Comparison of ENCODE assay signal across 17 cellular contexts in genomic region chr2:28250006-28250405, GRCh38.
DNase-seq lines count a peak whose midpoint lies in the region; ATAC-seq, FAIRE-seq and TF ChIP-seq lines count a peak whose summit lies in the region.
"Had no signal": no experiment of that assay in that cellular context is flagged by ENCODE, and none has a peak within 500 bp of the region (broad histone marks: within the 10 kb centered on the region; RNA-seq: fewer than 3 reads in every experiment).

No MANE protein-coding gene starts in this region.

- H3K4me2 ChIP-seq in astrocyte (ENCODE audit: low read length) = peak overlapping the region; percentile 9
- peak overlapping the region; percentile 17 for H3K4me2 ChIP-seq in keratinocyte (ENCODE audit: control insufficient read depth, extremely low read depth, insufficient read depth, low read depth, low read length)

- no peaks in the 10 kb centered on the region for H3K9me3 ChIP-seq in CD4-positive, CD25-positive, alpha-beta regulatory T cell (ENCODE audit: control insufficient read depth in 2 of 2, low read length in 2 of 2)
- H3K9me3 ChIP-seq in astrocyte (ENCODE audit: insufficient read depth, low read depth, low read length) (no peaks in the 10 kb centered on the region), keratinocyte (ENCODE audit: control insufficient read depth, low read depth, low read length) (no peaks in the 10 kb centered on the region)
- H3K9me3 ChIP-seq: heart left ventricle, right lobe of liver had no signal

- H3K4me3 Mint-ChIP-seq in CD4-positive, CD25-positive, alpha-beta regulatory T cell = no peak overlapping the region
- no peak overlapping the region for H3K4me3 Mint-ChIP-seq in astrocyte (ENCODE audit: unreplicated experiment)
- H3K4me3 Mint-ChIP-seq: mesothelial cell of epicardium had no signal

- H4K20me1 ChIP-seq in astrocyte (ENCODE audit: insufficient read depth, low read length) (no peaks in the 10 kb centered on the region), keratinocyte (ENCODE audit: control insufficient read depth, extremely low read depth, insufficient read depth, low read length) (no peaks in the 10 kb centered on the region)

- no peak overlapping the region for H2AFZ ChIP-seq in astrocyte (ENCODE audit: low read depth, low read length)
- no peak overlapping the region for H2AFZ ChIP-seq in keratinocyte (ENCODE audit: control insufficient read depth, low read length)

- ATAC-seq in CD4-positive, CD25-positive, alpha-beta regulatory T cell (ENCODE audit: low read depth in 2 of 2) = no peak
- no peak for ATAC-seq in HG03521 (IDR thresholded peaks at IDR 0.05; ENCODE audit: unreplicated experiment)
- no peak for ATAC-seq in GM19324 (IDR thresholded peaks at IDR 0.05; ENCODE audit: low FRiP score, unreplicated experiment)
- ATAC-seq: heart left ventricle, right lobe of liver had no signal

- H3K36me3 ChIP-seq in CD4-positive, CD25-positive, alpha-beta regulatory T cell (ENCODE audit: control insufficient read depth, insufficient read depth, low read length) = peaks cover 9% of the 10 kb centered on the region
- H3K36me3 ChIP-seq in astrocyte (ENCODE audit: insufficient read depth, low read length) (no peaks in the 10 kb centered on the region), keratinocyte (ENCODE audit: control insufficient read depth in 2 of 2, extremely low read depth in 1 of 2, insufficient read depth in 2 of 2, low read length in 2 of 2) (no peaks in the 10 kb centered on the region)
- H3K36me3 ChIP-seq: right lobe of liver had no signal

- FAIRE-seq in astrocyte (lab: Jason Lieb, UNC) (no peak), keratinocyte (lab: Jason Lieb, UNC) (peak; percentile 96)
- FAIRE-seq: TTC549 had no signal

- no peak for DNase-seq in CD4-positive, CD25-positive, alpha-beta regulatory T cell
- DNase-seq in HS-5 (ENCODE audit: low read depth) = peak; percentile 61
- peak; percentile 83 for DNase-seq in astrocyte (ENCODE audit: low read depth)
- peak; percentile 60 for DNase-seq in keratinocyte (ENCODE audit: low read depth, low spot score)
- no peak for DNase-seq in hippocampal formation (lab: John Stamatoyannopoulos, UW)
- DNase-seq in activated T-cell treated with anti-CD3 and anti-CD28 coated beads, Interleukin-2, amount 50 U/mL, for 48 hours = no peak
- DNase-seq: activated T-cell treated with anti-CD3 and anti-CD28 coated beads for 4 hours, cerebellar nuclear complex, DMS79, GOT3, heart left ventricle, NCI-H1048, right lobe of liver had no signal

- H3K27me3 ChIP-seq in CD4-positive, CD25-positive, alpha-beta regulatory T cell (ENCODE audit: control insufficient read depth, insufficient read depth, low read length) = no peaks in the 10 kb centered on the region
- H3K27me3 ChIP-seq in astrocyte (ENCODE audit: insufficient read depth, low read length) (no peaks in the 10 kb centered on the region), keratinocyte (ENCODE audit: control insufficient read depth, extremely low read depth, insufficient read depth, low read length) (no peaks in the 10 kb centered on the region)
- H3K27me3 ChIP-seq: heart left ventricle, right lobe of liver had no signal

- H3K27ac Mint-ChIP-seq in CD4-positive, CD25-positive, alpha-beta regulatory T cell = peak overlapping the region in 2 of 3 donors; percentile 34 to 52
- peak overlapping the region; percentile 50 for H3K27ac Mint-ChIP-seq in astrocyte (ENCODE audit: unreplicated experiment)
- H3K27ac Mint-ChIP-seq: mesothelial cell of epicardium had no signal

- TF ChIP-seq CTCF in astrocyte (IDR thresholded peaks at IDR 0.05; ENCODE audit: insufficient read depth, low read depth, low read length) = no peak
- TF ChIP-seq CTCF in keratinocyte (optimal IDR thresholded peaks at IDR 0.05 in 1 of 3, IDR thresholded peaks at IDR 0.05 in 1 of 3, conservative IDR thresholded peaks at IDR 0.05 in 1 of 3; ENCODE audit: extremely low read depth in 1 of 3, insufficient read depth in 2 of 3, low read length in 3 of 3) = peak in 1 of 3 experiments; percentile 33

- H3K9me1 ChIP-seq in keratinocyte (ENCODE audit: control insufficient read depth, extremely low read depth, insufficient read depth, low read length) = no peaks in the 10 kb centered on the region

- H3K79me2 ChIP-seq in astrocyte (ENCODE audit: insufficient read depth, low read length) = no peaks in the 10 kb centered on the region
- H3K79me2 ChIP-seq in keratinocyte (ENCODE audit: control insufficient read depth, insufficient read depth, low read length) = no peaks in the 10 kb centered on the region

- H3K9ac ChIP-seq in astrocyte (ENCODE audit: low read length) (no peak overlapping the region), keratinocyte (ENCODE audit: control insufficient read depth, extremely low read depth, insufficient read depth, low read length) (no peak overlapping the region)

- H3K4me1 Mint-ChIP-seq in CD4-positive, CD25-positive, alpha-beta regulatory T cell = peaks cover 23 to 55% (median 38%) of the 10 kb centered on the region in 4 donors
- H3K4me1 Mint-ChIP-seq in astrocyte (ENCODE audit: low read depth, unreplicated experiment) = peaks cover 22% of the 10 kb centered on the region

- H3K4me3 ChIP-seq in CD4-positive, CD25-positive, alpha-beta regulatory T cell (ENCODE audit: low read depth, low read length) = no peak overlapping the region
- H3K4me3 ChIP-seq in astrocyte (ENCODE audit: insufficient read depth, low read depth, low read length) (no peak overlapping the region), keratinocyte (ENCODE audit: control insufficient read depth in 2 of 3, extremely low read depth in 1 of 3, insufficient read depth in 2 of 3, low read depth in 1 of 3, low read length in 3 of 3) (no peak overlapping the region)
- H3K4me3 ChIP-seq: heart left ventricle, right lobe of liver had no signal

- H3K4me1 ChIP-seq in CD4-positive, CD25-positive, alpha-beta regulatory T cell (ENCODE audit: control insufficient read depth, insufficient read depth, low read length, poor library complexity, severe bottlenecking) = peaks cover 16% of the 10 kb centered on the region
- H3K4me1 ChIP-seq in astrocyte (ENCODE audit: insufficient read depth, low read length) (peaks cover 11% of the 10 kb centered on the region), keratinocyte (ENCODE audit: control insufficient read depth, extremely low read depth, insufficient read depth, low read length) (peaks cover 15% of the 10 kb centered on the region)
- H3K4me1 ChIP-seq: right lobe of liver had no signal

- H3K36me3 Mint-ChIP-seq in CD4-positive, CD25-positive, alpha-beta regulatory T cell = peaks cover 24% of the 10 kb centered on the region
- H3K36me3 Mint-ChIP-seq in astrocyte (ENCODE audit: low read depth, unreplicated experiment) = peaks cover 1% of the 10 kb centered on the region

- dilution Hi-C loops in keratinocyte (cut with MboI; ENCODE audit: extremely low pct_ligation_motif_present, low sequenced_read_pairs) = no loop called here

- H3K27ac ChIP-seq in CD4-positive, CD25-positive, alpha-beta regulatory T cell (ENCODE audit: insufficient read depth, low read length, poor library complexity, severe bottlenecking) = no peak overlapping the region
- H3K27ac ChIP-seq in astrocyte (ENCODE audit: low read depth, low read length) = no peak overlapping the region
- H3K27ac ChIP-seq in keratinocyte (ENCODE audit: control insufficient read depth, insufficient read depth, low read length) = no peak overlapping the region
- H3K27ac ChIP-seq: heart left ventricle, right lobe of liver had no signal

- H3K9me3 Mint-ChIP-seq in CD4-positive, CD25-positive, alpha-beta regulatory T cell = no peaks in the 10 kb centered on the region
- H3K9me3 Mint-ChIP-seq in astrocyte (ENCODE audit: unreplicated experiment) = peaks cover 4% of the 10 kb centered on the region
- H3K9me3 Mint-ChIP-seq: mesothelial cell of epicardium had no signal

- no peaks in the 10 kb centered on the region for H3K27me3 Mint-ChIP-seq in CD4-positive, CD25-positive, alpha-beta regulatory T cell
- H3K27me3 Mint-ChIP-seq in astrocyte (ENCODE audit: low read depth, unreplicated experiment) = no peaks in the 10 kb centered on the region

Comparison
In these comparisons a context has a peak if more than half of its experiments do, and no peak if none do; other contexts are left out.
1. DNase-seq: peak in HS-5 (single experiment), astrocyte (single experiment) and keratinocyte (single experiment); none in CD4-positive, CD25-positive, alpha-beta regulatory T cell (0 of 3), hippocampal formation (0 of 2) and activated T-cell treated with anti-CD3 and anti-CD28 coated beads, Interleukin-2, amount 50 U/mL, for 48 hours (0 of 2).